12 cellular contexts compared by ENCODE assay signal in genomic region chr19:56132316-56132822, GRCh38. TPM values are rescaled to one million over a fixed set of nuclear protein-coding genes. Genes with fewer than 3 reads are reported as not detected.
A peak's percentile ranks its signal among the peaks of the same experiment; 100 is the strongest.
DNase-seq lines count a peak whose midpoint lies in the region; ATAC-seq and TF ChIP-seq lines count a peak whose summit lies in the region.
"Had no signal": no experiment of that assay in that cellular context is flagged by ENCODE, and none has a peak within 500 bp of the region (broad histone marks: within the 10 kb centered on the region; RNA-seq: fewer than 3 reads in every experiment).

No MANE protein-coding gene starts in this region.

- TF ChIP-seq CTCF in AG09319 (IDR thresholded peaks at IDR 0.05; ENCODE audit: low read depth, low read length) (no peak), heart right ventricle (IDR thresholded peaks at IDR 0.05) (no peak), prostate gland (IDR thresholded peaks at IDR 0.05) (no peak), GM13976 (IDR thresholded peaks at IDR 0.05; ENCODE audit: borderline replicate concordance, control extremely low read depth, extremely low read depth, insufficient read depth, missing control alignments) (no peak)

- intact Hi-C loops in heart right ventricle (cut with DNase I) (no loop called here), prostate gland (cut with DNase I) (no loop called here)

- peak; percentile 36 for DNase-seq in AG09319 (ENCODE audit: extremely low read depth, low read depth)
- DNase-seq in adipocyte (ENCODE audit: low read depth) = peak; percentile 69
- DNase-seq in heart right ventricle = peak in 1 of 2 donors; percentile 45
- no peak for DNase-seq in prostate gland (ENCODE audit: low spot score)
- no peak for DNase-seq in effector CD8-positive, alpha-beta T cell (lab: John Stamatoyannopoulos, UW)
- no peak for DNase-seq in GM03348 (ENCODE audit: low spot score)
- DNase-seq in GM13976 (ENCODE audit: low spot score) = no peak
- DNase-seq: C1 segment of cervical spinal cord, naive B cell, SHP77 had no signal

- no peaks in the 10 kb centered on the region for H3K36me3 ChIP-seq in adipocyte (ENCODE audit: control insufficient read depth, insufficient read depth, low read length, severe bottlenecking)
- H3K36me3 ChIP-seq in heart right ventricle = no peaks in the 10 kb centered on the region
- H3K36me3 ChIP-seq in prostate gland = no peaks in the 10 kb centered on the region

- ATAC-seq in heart right ventricle (peak; percentile 54 to 85 (median 73)), HG02852 (IDR thresholded peaks at IDR 0.05; ENCODE audit: unreplicated experiment) (no peak)

- H3K27ac ChIP-seq in heart right ventricle (peak overlapping the region in 8 of 10 donors; percentile 6 to 68 (median 44)), prostate gland (peak overlapping the region; percentile 50 to 59)

- H3K4me3 ChIP-seq in adipocyte (ENCODE audit: low read length) (peak overlapping the region; percentile 40), heart right ventricle (no peak overlapping the region), prostate gland (no peak overlapping the region)

- H3K27me3 ChIP-seq in adipocyte (replicated peaks; ENCODE audit: control insufficient read depth, insufficient read depth, low read length) (no peaks in the 10 kb centered on the region), heart right ventricle (no peaks in the 10 kb centered on the region), prostate gland (replicated peaks; ENCODE audit: insufficient read depth) (no peaks in the 10 kb centered on the region)

- H3K9me3 ChIP-seq in adipocyte (ENCODE audit: control insufficient read depth, low read length) (no peaks in the 10 kb centered on the region), heart right ventricle (no peaks in the 10 kb centered on the region), prostate gland (no peaks in the 10 kb centered on the region)

- H3K9ac ChIP-seq in adipocyte (ENCODE audit: low read length) = peak overlapping the region; percentile 30

- H3K4me1 ChIP-seq in adipocyte (ENCODE audit: control insufficient read depth, insufficient read depth, low read length) (peaks cover 23% of the 10 kb centered on the region), heart right ventricle (peaks cover 0 to 17% (median 7%) of the 10 kb centered on the region in 9 donors), prostate gland (replicated peaks) (peaks cover 2% of the 10 kb centered on the region)

- 24 to 33% methylated on average over 14 of the region's 14 CpGs for WGBS in heart right ventricle, 2 donors
- 12% methylated on average over 14 of the region's 14 CpGs for WGBS in prostate gland

- in situ Hi-C loops in GM13976 (cut with MboI; ENCODE audit: low sequenced_read_pairs, unreplicated experiment) = no loop called here

- TF ChIP-seq POLR2A in prostate gland (IDR thresholded peaks at IDR 0.05) = no peak

RNA-seq across cellular contexts. Expression of gene ZNF444, which starts 8.7 kb away (rescaled TPM):
- total RNA-seq in heart right ventricle (10 to 100 TPM; 15.1 to 25.1 (median 22.2) TPM), prostate gland (100 to 1,000 TPM in 1 of 2 donors, 10 to 100 TPM in 1; 62.0 to 105 TPM)
- 10 to 100 TPM; 22.8 to 25.6 TPM for polyA plus RNA-seq in heart right ventricle

RNA-seq across cellular contexts. Expression of gene ZNF787, which starts 11.3 kb away (rescaled TPM):
- total RNA-seq in heart right ventricle = 10 to 100 TPM; 18.5 to 47.2 (median 25.7) TPM
- 10 to 100 TPM; 42.3 to 42.8 TPM for polyA plus RNA-seq in heart right ventricle
- 10 to 100 TPM; 28.2 to 47.5 TPM for total RNA-seq in prostate gland

RNA-seq across cellular contexts. Expression of gene GALP, which starts 43.4 kb away (rescaled TPM):
- not detected for total RNA-seq in heart right ventricle
- not detected for polyA plus RNA-seq in heart right ventricle
- not detected for total RNA-seq in prostate gland
- total RNA-seq: HT1080 had no signal

Comparison
In these comparisons a context has a peak if more than half of its experiments do, and no peak if none do; other contexts are left out.
1. DNase-seq: peak in AG09319 (single experiment) and adipocyte (single experiment); none in prostate gland (single experiment), effector CD8-positive, alpha-beta T cell (single experiment), GM03348 (single experiment) and GM13976 (single experiment).